In the genomic region with DNA sequence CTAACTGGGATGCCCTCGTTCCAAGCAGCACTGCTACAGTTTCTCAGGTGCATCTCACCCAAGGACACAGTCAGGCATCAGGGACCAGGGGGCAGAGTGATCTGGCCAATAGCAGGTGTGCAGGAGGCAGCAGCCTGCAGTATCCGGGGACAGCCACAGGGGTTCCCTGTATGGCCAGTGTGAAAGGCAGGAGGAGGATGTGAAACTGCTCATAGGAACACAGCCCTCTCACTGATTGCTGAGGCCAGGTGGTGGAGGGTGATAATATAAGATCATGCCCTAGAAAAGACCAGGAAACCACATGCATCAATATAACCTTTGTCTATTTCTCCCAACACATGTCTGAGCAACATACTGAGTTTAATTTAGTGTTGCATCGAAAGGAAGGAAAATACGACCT, we compare ENCODE assay signal across 9 cellular contexts.
A peak's percentile ranks its signal among the peaks of the same experiment; 100 is the strongest.
DNase-seq lines count a peak whose midpoint lies in the region; ATAC-seq and TF ChIP-seq lines count a peak whose summit lies in the region.
"Had no signal": no experiment of that assay in that cellular context is flagged by ENCODE, and none has a peak within 500 bp of the region (broad histone marks: within the 10 kb centered on the region; RNA-seq: fewer than 3 reads in every experiment).

No MANE protein-coding gene starts in this region.

- H3K9me3 ChIP-seq in DOHH2 (ENCODE audit: control insufficient read depth, insufficient read depth, low read length), result no peaks in the 10 kb centered on the region

- ATAC-seq in GM19438 (IDR thresholded peaks at IDR 0.05; ENCODE audit: low read depth, unreplicated experiment) (peak; percentile 100), HG03175 (IDR thresholded peaks at IDR 0.05; ENCODE audit: unreplicated experiment) (peak; percentile 100)
- peak; percentile 56 for ATAC-seq in stimulated activated effector memory CD8-positive, alpha-beta T cell treated with anti-CD3 and anti-CD28 coated beads, Interleukin-12 subunit alpha, Interleukin-12 subunit beta, amount 100 ng/mL, for 72 hours

- no peaks in the 10 kb centered on the region for H3K9me3 Mint-ChIP-seq in stimulated activated effector memory CD8-positive, alpha-beta T cell treated with anti-CD3 and anti-CD28 coated beads, Interleukin-12 subunit alpha, Interleukin-12 subunit beta, amount 100 ng/mL, for 72 hours
- no peaks in the 10 kb centered on the region for H3K9me3 Mint-ChIP-seq in Calu3 (ENCODE audit: low read depth, unreplicated experiment)
- H3K9me3 Mint-ChIP-seq: central memory CD8-positive, alpha-beta T cell had no signal

- H3K27ac Mint-ChIP-seq in stimulated activated effector memory CD8-positive, alpha-beta T cell treated with anti-CD3 and anti-CD28 coated beads, Interleukin-12 subunit alpha, Interleukin-12 subunit beta, amount 100 ng/mL, for 72 hours, result no peak overlapping the region
- H3K27ac Mint-ChIP-seq in Calu3 (ENCODE audit: unreplicated experiment), result no peak overlapping the region

- H3K4me1 Mint-ChIP-seq in stimulated activated effector memory CD8-positive, alpha-beta T cell treated with anti-CD3 and anti-CD28 coated beads, Interleukin-12 subunit alpha, Interleukin-12 subunit beta, amount 100 ng/mL, for 72 hours, result no peaks in the 10 kb centered on the region
- H3K4me1 Mint-ChIP-seq in Calu3 (ENCODE audit: low read depth, unreplicated experiment), result peaks cover 8% of the 10 kb centered on the region
- H3K4me1 Mint-ChIP-seq: central memory CD8-positive, alpha-beta T cell had no signal

- H3K36me3 ChIP-seq in DOHH2 (ENCODE audit: control insufficient read depth, low read length), result no peaks in the 10 kb centered on the region

- CTCF ChIA-PET in Calu3 (lab: Charles Lee), result no interaction called here

- no peaks in the 10 kb centered on the region for H3K27me3 Mint-ChIP-seq in Calu3 (ENCODE audit: unreplicated experiment)
- H3K27me3 Mint-ChIP-seq: central memory CD8-positive, alpha-beta T cell had no signal

- no peaks in the 10 kb centered on the region for H3K9me2 ChIP-seq in DOHH2 (replicated peaks; ENCODE audit: control insufficient read depth, low read length)

- H3K4me3 ChIP-seq in DOHH2 (ENCODE audit: low read length), result no peak overlapping the region

- DNase-seq in SK-N-DZ (ENCODE audit: low spot score), result peak; percentile 43
- no peak for DNase-seq in stimulated activated effector memory CD8-positive, alpha-beta T cell treated with anti-CD3 and anti-CD28 coated beads, Interleukin-12 subunit alpha, Interleukin-12 subunit beta, amount 100 ng/mL, for 72 hours (ENCODE audit: low spot score in 2 of 2)
- no peak for DNase-seq in mesenteric fat pad (ENCODE audit: low spot score)
- no peak for DNase-seq in GDM1 (lab: John Stamatoyannopoulos, UW)
- no peak for DNase-seq in Calu3

- no TSS peak for BruUV-seq in Calu3 (replicated peaks; lab: Mats Ljungman, UMichigan)

- H3K4me3 Mint-ChIP-seq in stimulated activated effector memory CD8-positive, alpha-beta T cell treated with anti-CD3 and anti-CD28 coated beads, Interleukin-12 subunit alpha, Interleukin-12 subunit beta, amount 100 ng/mL, for 72 hours, result no peak overlapping the region
- no peak overlapping the region for H3K4me3 Mint-ChIP-seq in Calu3 (ENCODE audit: low read depth, unreplicated experiment)
- H3K4me3 Mint-ChIP-seq: central memory CD8-positive, alpha-beta T cell had no signal

- no peaks in the 10 kb centered on the region for H3F3A ChIP-seq in DOHH2 (ENCODE audit: control insufficient read depth, insufficient read depth)

- no peaks in the 10 kb centered on the region for H3K36me3 Mint-ChIP-seq in stimulated activated effector memory CD8-positive, alpha-beta T cell treated with anti-CD3 and anti-CD28 coated beads, Interleukin-12 subunit alpha, Interleukin-12 subunit beta, amount 100 ng/mL, for 72 hours
- H3K36me3 Mint-ChIP-seq in Calu3 (ENCODE audit: insufficient read depth, unreplicated experiment), result no peaks in the 10 kb centered on the region

- TF ChIP-seq CTCF in DOHH2 (IDR thresholded peaks at IDR 0.05; ENCODE audit: low read depth, low read length, poor library complexity, severe bottlenecking) (peak; percentile 51), Calu3 (IDR thresholded peaks at IDR 0.05; ENCODE audit: unreplicated experiment) (no peak)

- intact Hi-C loops in Calu3 (cut with micrococcal nuclease; ENCODE audit: unreplicated experiment), result no loop called here

- no peaks in the 10 kb centered on the region for H3K79me2 ChIP-seq in DOHH2 (ENCODE audit: control insufficient read depth, low read length)

- no peak overlapping the region for H3K4me2 ChIP-seq in DOHH2 (ENCODE audit: low read length)

- no peaks in the 10 kb centered on the region for H3K27me3 ChIP-seq in DOHH2 (ENCODE audit: control insufficient read depth, low read length)

- peaks cover 3% of the 10 kb centered on the region for H3K4me1 ChIP-seq in DOHH2 (ENCODE audit: control insufficient read depth, low read length)

- H3K27ac ChIP-seq in DOHH2 (ENCODE audit: low read depth, low read length), result no peak overlapping the region

- H4K20me1 ChIP-seq in DOHH2 (ENCODE audit: control insufficient read depth, insufficient read depth, low read depth, low read length), result no peaks in the 10 kb centered on the region
